Comparison of ENCODE assay signal across 1 cellular context in the genomic region with DNA sequence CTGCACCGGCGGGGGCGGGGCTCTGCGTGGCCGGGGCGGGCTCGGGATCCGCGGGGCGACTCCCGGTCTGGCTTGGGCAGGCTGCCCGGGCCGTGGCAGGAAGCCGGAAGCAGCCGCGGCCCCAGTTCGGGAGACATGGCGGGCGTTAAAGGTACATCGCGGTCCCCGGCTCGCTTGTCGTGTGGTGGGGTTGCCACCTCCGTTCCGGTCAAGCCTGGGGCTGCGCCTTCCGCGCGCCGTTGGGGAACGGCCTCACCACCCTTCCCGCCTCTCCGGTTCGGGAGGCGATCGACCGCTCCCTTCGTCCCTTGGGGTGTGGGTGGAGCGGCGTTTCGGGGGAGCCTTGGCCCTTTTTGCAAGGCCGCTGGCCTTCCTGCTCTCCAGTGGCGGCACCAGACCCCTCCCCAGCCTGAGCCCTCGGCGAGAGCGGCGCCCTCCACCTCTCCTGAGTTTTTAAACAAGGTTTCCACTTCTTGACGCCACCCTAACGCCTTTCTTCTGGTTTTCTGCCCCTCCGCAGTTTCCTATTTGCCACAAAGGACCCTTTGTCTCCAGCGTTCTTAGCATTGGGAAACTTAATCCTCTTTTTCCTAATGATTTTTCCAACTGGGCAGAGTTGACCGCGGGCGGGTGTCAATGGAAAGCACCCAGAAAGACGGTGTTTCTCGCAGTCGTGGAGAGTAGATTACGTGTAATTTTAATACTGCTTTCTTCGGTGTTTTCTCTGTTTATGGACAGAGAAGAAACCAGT.
TF ChIP-seq lines count a peak whose summit lies in the region.

A gene with protein sequence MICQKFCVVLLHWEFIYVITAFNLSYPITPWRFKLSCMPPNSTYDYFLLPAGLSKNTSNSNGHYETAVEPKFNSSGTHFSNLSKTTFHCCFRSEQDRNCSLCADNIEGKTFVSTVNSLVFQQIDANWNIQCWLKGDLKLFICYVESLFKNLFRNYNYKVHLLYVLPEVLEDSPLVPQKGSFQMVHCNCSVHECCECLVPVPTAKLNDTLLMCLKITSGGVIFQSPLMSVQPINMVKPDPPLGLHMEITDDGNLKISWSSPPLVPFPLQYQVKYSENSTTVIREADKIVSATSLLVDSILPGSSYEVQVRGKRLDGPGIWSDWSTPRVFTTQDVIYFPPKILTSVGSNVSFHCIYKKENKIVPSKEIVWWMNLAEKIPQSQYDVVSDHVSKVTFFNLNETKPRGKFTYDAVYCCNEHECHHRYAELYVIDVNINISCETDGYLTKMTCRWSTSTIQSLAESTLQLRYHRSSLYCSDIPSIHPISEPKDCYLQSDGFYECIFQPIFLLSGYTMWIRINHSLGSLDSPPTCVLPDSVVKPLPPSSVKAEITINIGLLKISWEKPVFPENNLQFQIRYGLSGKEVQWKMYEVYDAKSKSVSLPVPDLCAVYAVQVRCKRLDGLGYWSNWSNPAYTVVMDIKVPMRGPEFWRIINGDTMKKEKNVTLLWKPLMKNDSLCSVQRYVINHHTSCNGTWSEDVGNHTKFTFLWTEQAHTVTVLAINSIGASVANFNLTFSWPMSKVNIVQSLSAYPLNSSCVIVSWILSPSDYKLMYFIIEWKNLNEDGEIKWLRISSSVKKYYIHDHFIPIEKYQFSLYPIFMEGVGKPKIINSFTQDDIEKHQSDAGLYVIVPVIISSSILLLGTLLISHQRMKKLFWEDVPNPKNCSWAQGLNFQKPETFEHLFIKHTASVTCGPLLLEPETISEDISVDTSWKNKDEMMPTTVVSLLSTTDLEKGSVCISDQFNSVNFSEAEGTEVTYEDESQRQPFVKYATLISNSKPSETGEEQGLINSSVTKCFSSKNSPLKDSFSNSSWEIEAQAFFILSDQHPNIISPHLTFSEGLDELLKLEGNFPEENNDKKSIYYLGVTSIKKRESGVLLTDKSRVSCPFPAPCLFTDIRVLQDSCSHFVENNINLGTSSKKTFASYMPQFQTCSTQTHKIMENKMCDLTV (plus strand): TSS at position 79 of the 751 bp plus-strand sequence. CDS start 144,898 bp downstream, outside the sequence.
A gene with protein sequence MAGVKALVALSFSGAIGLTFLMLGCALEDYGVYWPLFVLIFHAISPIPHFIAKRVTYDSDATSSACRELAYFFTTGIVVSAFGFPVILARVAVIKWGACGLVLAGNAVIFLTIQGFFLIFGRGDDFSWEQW (plus strand): TSS at position 79 of the 751 bp plus-strand sequence. CDS start 57 bp downstream, at position 136.

TF ChIP-seq in SK-N-SH, 30 proteins besides CTCF, POLR2A, EP300 and RAD21 (continued from another document):
- TF ChIP-seq, protein P1, sequence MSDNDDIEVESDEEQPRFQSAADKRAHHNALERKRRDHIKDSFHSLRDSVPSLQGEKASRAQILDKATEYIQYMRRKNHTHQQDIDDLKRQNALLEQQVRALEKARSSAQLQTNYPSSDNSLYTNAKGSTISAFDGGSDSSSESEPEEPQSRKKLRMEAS (IDR thresholded peaks at IDR 0.05; ENCODE audit: low read depth) = peak; percentile 8
- TF ChIP-seq POLR2AphosphoS5 (IDR thresholded peaks at IDR 0.05; ENCODE audit: low read depth, low read length) (peak; percentile 85), ELF1 (IDR thresholded peaks at IDR 0.05) (peak; percentile 88), YY1 (IDR thresholded peaks at IDR 0.05; ENCODE audit: low read depth) (peak; percentile 90), RFX5 (IDR thresholded peaks at IDR 0.05; ENCODE audit: low read length) (no peak)
- TF ChIP-seq, protein P2, sequence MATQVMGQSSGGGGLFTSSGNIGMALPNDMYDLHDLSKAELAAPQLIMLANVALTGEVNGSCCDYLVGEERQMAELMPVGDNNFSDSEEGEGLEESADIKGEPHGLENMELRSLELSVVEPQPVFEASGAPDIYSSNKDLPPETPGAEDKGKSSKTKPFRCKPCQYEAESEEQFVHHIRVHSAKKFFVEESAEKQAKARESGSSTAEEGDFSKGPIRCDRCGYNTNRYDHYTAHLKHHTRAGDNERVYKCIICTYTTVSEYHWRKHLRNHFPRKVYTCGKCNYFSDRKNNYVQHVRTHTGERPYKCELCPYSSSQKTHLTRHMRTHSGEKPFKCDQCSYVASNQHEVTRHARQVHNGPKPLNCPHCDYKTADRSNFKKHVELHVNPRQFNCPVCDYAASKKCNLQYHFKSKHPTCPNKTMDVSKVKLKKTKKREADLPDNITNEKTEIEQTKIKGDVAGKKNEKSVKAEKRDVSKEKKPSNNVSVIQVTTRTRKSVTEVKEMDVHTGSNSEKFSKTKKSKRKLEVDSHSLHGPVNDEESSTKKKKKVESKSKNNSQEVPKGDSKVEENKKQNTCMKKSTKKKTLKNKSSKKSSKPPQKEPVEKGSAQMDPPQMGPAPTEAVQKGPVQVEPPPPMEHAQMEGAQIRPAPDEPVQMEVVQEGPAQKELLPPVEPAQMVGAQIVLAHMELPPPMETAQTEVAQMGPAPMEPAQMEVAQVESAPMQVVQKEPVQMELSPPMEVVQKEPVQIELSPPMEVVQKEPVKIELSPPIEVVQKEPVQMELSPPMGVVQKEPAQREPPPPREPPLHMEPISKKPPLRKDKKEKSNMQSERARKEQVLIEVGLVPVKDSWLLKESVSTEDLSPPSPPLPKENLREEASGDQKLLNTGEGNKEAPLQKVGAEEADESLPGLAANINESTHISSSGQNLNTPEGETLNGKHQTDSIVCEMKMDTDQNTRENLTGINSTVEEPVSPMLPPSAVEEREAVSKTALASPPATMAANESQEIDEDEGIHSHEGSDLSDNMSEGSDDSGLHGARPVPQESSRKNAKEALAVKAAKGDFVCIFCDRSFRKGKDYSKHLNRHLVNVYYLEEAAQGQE (IDR thresholded peaks at IDR 0.05; ENCODE audit: low read depth, low read length) = no peak; the same call in 1 of the 2 replicates
